In the genomic region with DNA sequence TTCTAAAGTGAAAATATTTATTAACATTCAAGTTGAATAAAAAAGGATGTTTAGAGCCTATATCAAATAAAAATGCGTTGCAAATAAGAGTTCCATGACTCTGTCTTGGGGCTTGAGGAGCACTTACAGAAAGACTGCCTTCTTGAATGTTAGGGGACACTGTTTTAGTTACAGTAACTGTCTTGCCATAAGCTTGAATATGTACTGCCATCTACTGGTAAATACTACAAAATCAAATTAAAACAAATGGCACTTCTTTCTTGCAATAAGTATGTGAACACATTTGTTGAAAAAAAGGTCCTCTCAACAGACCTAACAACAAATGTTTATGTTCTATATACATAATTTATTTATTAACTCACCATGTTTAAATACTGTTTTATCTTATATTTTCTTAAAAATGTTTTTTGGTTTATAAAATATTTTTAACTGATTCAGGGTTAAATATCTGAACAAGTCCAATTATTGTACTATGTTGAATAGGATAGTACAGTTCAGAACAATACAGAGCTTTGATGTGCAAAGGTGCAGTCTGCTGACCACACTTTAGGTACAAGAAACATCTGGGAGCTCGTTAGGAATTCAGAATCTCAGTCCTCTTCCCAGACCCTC, we compare ENCODE assay signal across 8 cellular contexts.
DNase-seq lines count a peak whose midpoint lies in the region; ATAC-seq, FAIRE-seq and TF ChIP-seq lines count a peak whose summit lies in the region.

No MANE protein-coding gene starts in this region.

- DNase-seq in DMS79 treated with DMSO at 0.1 percent for 48 hours (lab: John Stamatoyannopoulos, UW) (peak; percentile 77), H4 (ENCODE audit: low spot score) (peak; percentile 71), NCI-H1436 (lab: John Stamatoyannopoulos, UW) (peak; percentile 52)
- DNase-seq in naive thymus-derived CD4-positive, alpha-beta T cell: no peak
- no peak for DNase-seq in stimulated activated CD4-positive, alpha-beta T cell treated with anti-CD3 and anti-CD28 coated beads, Interleukin-1b, Interleukin-23, amount 100 ng/mL, for 48 hours

- H3K9me3 ChIP-seq in naive thymus-derived CD4-positive, alpha-beta T cell (ENCODE audit: control insufficient read depth in 2 of 3, low read length in 3 of 3): no peaks in the 10 kb centered on the region

- TF ChIP-seq CTCF in VCaP (conservative IDR thresholded peaks at IDR 0.05): peak; percentile 76

- no peak overlapping the region for H3K4me3 Mint-ChIP-seq in naive thymus-derived CD4-positive, alpha-beta T cell

- peaks cover 0 to 8% (median 0%) of the 10 kb centered on the region in 11 donors for H3K9me3 Mint-ChIP-seq in naive thymus-derived CD4-positive, alpha-beta T cell

- no peaks in the 10 kb centered on the region for H3K36me3 ChIP-seq in naive thymus-derived CD4-positive, alpha-beta T cell (ENCODE audit: control insufficient read depth in 2 of 3, insufficient read depth in 3 of 3, low read length in 3 of 3)

- H3K27me3 ChIP-seq in naive thymus-derived CD4-positive, alpha-beta T cell (ENCODE audit: control insufficient read depth in 2 of 2, insufficient read depth in 2 of 2, low read length in 2 of 2): no peaks in the 10 kb centered on the region

- peak; percentile 99 for FAIRE-seq in islet of Langerhans (lab: Jason Lieb, UNC)

- CTCF ChIA-PET in naive thymus-derived CD4-positive, alpha-beta T cell (lab: Charles Lee): interaction anchor here (0.7 kb wide), 1 partner anchor 319 kb away, joined by 3 read pairs; no protein-coding TSS in a partner anchor

- no peak overlapping the region for H3K4me3 ChIP-seq in naive thymus-derived CD4-positive, alpha-beta T cell (ENCODE audit: low read length)

- no peak overlapping the region for H3K27ac Mint-ChIP-seq in naive thymus-derived CD4-positive, alpha-beta T cell

- intact Hi-C loops in naive thymus-derived CD4-positive, alpha-beta T cell (cut with micrococcal nuclease): loop anchor here in 1 of 2 donors (10.0 kb wide), 1 partner anchor 1374 kb away; no protein-coding TSS in a partner anchor

- POLR2A ChIA-PET in naive thymus-derived CD4-positive, alpha-beta T cell (lab: Charles Lee): no interaction called here

- ATAC-seq in HG03457 (IDR thresholded peaks at IDR 0.05; ENCODE audit: unreplicated experiment): no peak
- ATAC-seq in naive thymus-derived CD4-positive, alpha-beta T cell: no peak

- no peaks in the 10 kb centered on the region for H3K36me3 Mint-ChIP-seq in naive thymus-derived CD4-positive, alpha-beta T cell

- no peaks in the 10 kb centered on the region for H3K4me1 ChIP-seq in naive thymus-derived CD4-positive, alpha-beta T cell (ENCODE audit: control insufficient read depth in 2 of 2, insufficient read depth in 2 of 2, low read length in 2 of 2)

- no peaks in the 10 kb centered on the region for H3K4me1 Mint-ChIP-seq in naive thymus-derived CD4-positive, alpha-beta T cell

- peaks cover 0 to 1% (median 0%) of the 10 kb centered on the region in 5 donors for H3K27me3 Mint-ChIP-seq in naive thymus-derived CD4-positive, alpha-beta T cell

- H3K27ac ChIP-seq in VCaP: no peak overlapping the region
- H3K27ac ChIP-seq in naive thymus-derived CD4-positive, alpha-beta T cell (ENCODE audit: low read depth, low read length): no peak overlapping the region

Comparison
In these comparisons a context has a peak if more than half of its experiments do, and no peak if none do; other contexts are left out.
1. DNase-seq: peak in DMS79 treated with DMSO at 0.1 percent for 48 hours (single experiment), H4 (single experiment) and NCI-H1436 (single experiment); none in naive thymus-derived CD4-positive, alpha-beta T cell (0 of 9) and stimulated activated CD4-positive, alpha-beta T cell treated with anti-CD3 and anti-CD28 coated beads, Interleukin-1b, Interleukin-23, amount 100 ng/mL, for 48 hours (single experiment).